9 cellular contexts compared by ENCODE assay signal in genomic region chr6:116229287-116229913, GRCh38.
A peak's percentile ranks its signal among the peaks of the same experiment; 100 is the strongest.
DNase-seq lines count a peak whose midpoint lies in the region; ATAC-seq lines count a peak whose summit lies in the region.
"Had no signal": no experiment of that assay in that cellular context is flagged by ENCODE, and none has a peak within 500 bp of the region (broad histone marks: within the 10 kb centered on the region; RNA-seq: fewer than 3 reads in every experiment).

No MANE protein-coding gene starts in this region.

- ATAC-seq in GM18907 (IDR thresholded peaks at IDR 0.05; ENCODE audit: unreplicated experiment) (no peak), GM21723 (IDR thresholded peaks at IDR 0.05; ENCODE audit: unreplicated experiment) (no peak)

- peak; percentile 44 for DNase-seq in activated CD4-positive, alpha-beta T cell treated with anti-CD3 and anti-CD28 coated beads for 48 hours
- DNase-seq in activated CD4-positive, alpha-beta T cell treated with anti-CD3 and anti-CD28 coated beads, Interleukin-2, amount 50 U/mL, for 1 hour, result no peak
- DNase-seq in astrocyte of the hippocampus (ENCODE audit: low read depth, low spot score), result peak; percentile 97
- DNase-seq in hypothalamus (lab: John Stamatoyannopoulos, UW), result peak; percentile 38 to 96 (median 87)
- DNase-seq in smooth muscle cell of the brain vasculature (ENCODE audit: low read depth, low spot score), result peak; percentile 81
- DNase-seq in NK-92 treated with Interleukin-12 subunit alpha and Interleukin-12 subunit beta, amount 100 ng/mL, for 24 hours (lab: John Stamatoyannopoulos, UW), result no peak
- DNase-seq: naive B cell had no signal

Comparison
In these comparisons a context has a peak if more than half of its experiments do, and no peak if none do; other contexts are left out.
1. DNase-seq: peak in activated CD4-positive, alpha-beta T cell treated with anti-CD3 and anti-CD28 coated beads for 48 hours (single experiment), astrocyte of the hippocampus (single experiment), hypothalamus (51 of 51) and smooth muscle cell of the brain vasculature (single experiment); none in activated CD4-positive, alpha-beta T cell treated with anti-CD3 and anti-CD28 coated beads, Interleukin-2, amount 50 U/mL, for 1 hour (single experiment) and NK-92 treated with Interleukin-12 subunit alpha and Interleukin-12 subunit beta, amount 100 ng/mL, for 24 hours (single experiment).